Comparison of ENCODE assay signal across 24 cellular contexts in the genomic region with DNA sequence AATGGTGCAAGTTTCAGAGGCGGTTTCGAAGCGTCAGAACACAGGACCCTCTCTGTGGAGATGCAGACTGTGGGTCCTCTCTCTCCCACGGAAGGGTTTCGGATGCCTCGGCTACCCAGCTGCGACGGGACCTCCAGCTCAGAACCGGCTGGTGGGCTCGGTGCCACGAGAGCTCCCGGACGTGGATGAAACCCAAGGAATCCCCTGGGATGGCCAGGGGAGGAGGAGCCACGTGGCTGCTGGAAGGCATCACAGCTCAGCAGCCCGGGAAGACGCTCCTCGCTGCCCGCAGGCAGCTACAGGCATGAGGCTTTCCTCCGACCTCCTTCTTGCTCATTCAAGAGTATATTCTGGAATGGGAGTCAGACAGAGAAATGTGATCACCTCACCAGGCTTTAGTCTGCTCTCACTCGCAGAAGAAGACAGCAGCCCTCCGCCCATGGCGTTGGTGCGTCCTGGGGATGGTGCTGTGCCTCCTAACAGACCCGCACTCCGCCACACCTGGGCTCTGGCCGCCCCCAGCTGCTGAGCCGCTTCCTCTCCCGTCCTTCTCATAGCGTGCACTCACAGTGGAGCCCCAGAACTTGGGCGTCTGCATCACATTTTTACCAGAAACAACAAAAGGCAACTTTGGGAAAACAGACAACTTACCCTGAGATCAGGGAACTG.
"Had no signal": no experiment of that assay in that cellular context is flagged by ENCODE, and none has a peak within 500 bp of the region (broad histone marks: within the 10 kb centered on the region; RNA-seq: fewer than 3 reads in every experiment).

No MANE protein-coding gene starts in this region.

- H3K36me3 ChIP-seq: pancreas, right lobe of liver, sigmoid colon, suprapubic skin, tibial artery, transverse colon, upper lobe of left lung, vagina had no signal

- H3K9me3 ChIP-seq: pancreas, psoas muscle, right lobe of liver, sigmoid colon, suprapubic skin, testis, tibial artery, transverse colon, upper lobe of left lung, vagina had no signal

- H3K27me3 ChIP-seq: pancreas, right lobe of liver, sigmoid colon, testis, tibial artery, transverse colon, upper lobe of left lung, vagina had no signal

- H3K4me3 ChIP-seq: pancreas, psoas muscle, right lobe of liver, sigmoid colon, suprapubic skin, tibial artery, transverse colon, upper lobe of left lung, vagina had no signal

- DNase-seq: naive thymus-derived CD8-positive, alpha-beta T cell; nephron progenitor cell; occipital lobe; pancreas; psoas muscle; right cardiac atrium; right lobe of liver; sigmoid colon; small intestine; stimulated activated CD4-positive, alpha-beta T cell treated with anti-CD3 and anti-CD28 coated beads, Interleukin-15, amount 100 ng/mL, for 24 hours; stimulated activated CD4-positive, alpha-beta T cell treated with anti-CD3 and anti-CD28 coated beads, Interleukin-2, amount 100 ng/mL, for 24 hours; stimulated activated CD4-positive, alpha-beta T cell treated with anti-CD3 and anti-CD28 coated beads, Interleukin-2, amount 100 ng/mL, for 48 hours; stimulated activated CD4-positive, alpha-beta T cell treated with anti-CD3 and anti-CD28 coated beads, Interleukin-4, amount 100 ng/mL, for 24 hours; stimulated activated naive CD4-positive, alpha-beta T cell; stimulated activated naive CD8-positive, alpha-beta T cell treated with anti-CD3 and anti-CD28 coated beads, Interleukin-15, amount 100 ng/mL, for 72 hours; stimulated activated naive CD8-positive, alpha-beta T cell treated with anti-CD3 and anti-CD28 coated beads, Interleukin-15, Interleukin-2, amounts not matched to agents 100 U/mL and 50 U/mL, for 24 hours; substantia nigra; testis; tibial artery; transverse colon had no signal

- H3K4me1 ChIP-seq: psoas muscle, right lobe of liver, sigmoid colon, suprapubic skin, testis, tibial artery, transverse colon, upper lobe of left lung, vagina had no signal

- ATAC-seq: naive thymus-derived CD8-positive, alpha-beta T cell; psoas muscle; right lobe of liver; stimulated activated memory B cell treated with anti-CD40 and anti-IgM and Interleukin-4, amounts not matched to agents 10 μg/mL and 1 μg/mL and 100 μg/mL, for 72 hours; stimulated activated naive CD8-positive, alpha-beta T cell treated with anti-CD3 and anti-CD28 coated beads, Interleukin-15, amount 100 ng/mL, for 72 hours; stimulated activated naive CD8-positive, alpha-beta T cell treated with anti-CD3 and anti-CD28 coated beads, Interleukin-15, Interleukin-2, amounts not matched to agents 100 U/mL and 50 U/mL, for 24 hours had no signal

- H3K27ac ChIP-seq: pancreas, psoas muscle, right lobe of liver, sigmoid colon, suprapubic skin, testis, tibial artery, transverse colon, upper lobe of left lung, vagina had no signal
